Comparison of ENCODE assay signal across 29 cellular contexts in the genomic region with DNA sequence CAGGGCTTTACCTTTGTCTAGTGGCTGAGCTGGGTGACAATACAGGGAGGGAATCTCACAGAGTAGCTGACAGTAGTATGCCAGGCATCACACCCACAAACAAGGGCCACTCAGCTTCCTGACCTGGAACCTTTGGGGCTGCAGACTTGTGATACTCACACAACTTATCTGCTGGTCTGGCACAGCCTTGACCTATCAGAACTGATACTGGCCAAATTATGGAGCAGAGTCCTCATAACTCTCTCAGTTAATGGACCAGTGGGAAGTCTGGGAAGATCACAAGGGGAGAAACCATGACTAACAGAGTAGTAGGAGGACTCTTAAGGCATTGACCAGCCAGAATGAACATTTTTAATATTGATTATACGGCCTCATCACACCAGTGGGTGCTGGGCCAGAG.
"Had no signal": no experiment of that assay in that cellular context is flagged by ENCODE, and none has a peak within 500 bp of the region (broad histone marks: within the 10 kb centered on the region; RNA-seq: fewer than 3 reads in every experiment).

No MANE protein-coding gene starts in this region.

- H3K4me3 ChIP-seq: ovary, psoas muscle, right lobe of liver, sigmoid colon, stomach, thoracic aorta, thyroid gland, tibial nerve, upper lobe of left lung had no signal

- H3K9me3 ChIP-seq: neutrophil, ovary, right lobe of liver had no signal

- H3K4me1 Mint-ChIP-seq: nephron progenitor cell, neural crest cell had no signal

- H3K27ac ChIP-seq: neutrophil, ovary, parathyroid adenoma, psoas muscle, right lobe of liver, sigmoid colon, stomach, thoracic aorta, thyroid gland, tibial nerve, upper lobe of left lung had no signal

- H3K36me3 ChIP-seq: neutrophil, ovary, right lobe of liver, sigmoid colon, stomach, thoracic aorta, thyroid gland, tibial nerve, upper lobe of left lung had no signal

- H3K27ac Mint-ChIP-seq: naive thymus-derived CD8-positive, alpha-beta T cell; natural killer cell treated with Interleukin-12 subunit alpha and Interleukin-12 subunit beta and Interleukin-15 and Interleukin-18, amount 100 ng/mL, for 72 hours; nephron progenitor cell; progenitor cell of endocrine pancreas; stimulated activated effector memory CD8-positive, alpha-beta T cell treated with anti-CD3 and anti-CD28 coated beads, Interleukin-12 subunit alpha, Interleukin-12 subunit beta, amount 100 ng/mL, for 72 hours; stimulated activated naive B cell treated with anti-CD40 and anti-IgM and Interleukin-4, amounts not matched to agents 10 μg/mL and 1 μg/mL and 100 μg/mL, for 72 hours; stimulated activated naive CD8-positive, alpha-beta T cell treated with anti-CD3 and anti-CD28 coated beads, Interleukin-15, Interleukin-2, amounts not matched to agents 100 ng/mL and 50 ng/mL, for 24 hours had no signal

- DNase-seq: naive thymus-derived CD8-positive, alpha-beta T cell; nephron progenitor cell; nucleus accumbens; ovary; posterior cingulate gyrus; psoas muscle; right cardiac atrium; right lobe of liver; sigmoid colon; small intestine; stimulated activated CD4-positive, alpha-beta T cell treated with anti-CD3 and anti-CD28 coated beads, Interleukin-15, amount 100 ng/mL, for 24 hours; stimulated activated CD4-positive, alpha-beta T cell treated with anti-CD3 and anti-CD28 coated beads, Interleukin-2, amount 100 ng/mL, for 24 hours; stimulated activated CD4-positive, alpha-beta T cell treated with anti-CD3 and anti-CD28 coated beads, Interleukin-2, amount 100 ng/mL, for 48 hours; stimulated activated CD4-positive, alpha-beta T cell treated with anti-CD3 and anti-CD28 coated beads, Interleukin-4, amount 100 ng/mL, for 24 hours; stimulated activated naive B cell treated with anti-CD40 and anti-IgM and Interleukin-4, amounts not matched to agents 10 μg/mL and 1 μg/mL and 100 μg/mL, for 72 hours; stimulated activated naive CD4-positive, alpha-beta T cell treated with Interleukin-2 at 50 U/mL for 16 hours; stomach; thyroid gland; trophoblast cell; upper lobe of left lung had no signal

- H3K27me3 ChIP-seq: ovary, sigmoid colon, thyroid gland, tibial nerve, upper lobe of left lung had no signal

- H3K9me3 Mint-ChIP-seq: natural killer cell treated with Interleukin-12 subunit alpha and Interleukin-12 subunit beta and Interleukin-15 and Interleukin-18, amount 100 ng/mL, for 72 hours had no signal

- H3K4me3 Mint-ChIP-seq: naive thymus-derived CD8-positive, alpha-beta T cell; natural killer cell treated with Interleukin-12 subunit alpha and Interleukin-12 subunit beta and Interleukin-15 and Interleukin-18, amount 100 ng/mL, for 72 hours; nephron progenitor cell; neural crest cell; stimulated activated effector memory CD8-positive, alpha-beta T cell treated with anti-CD3 and anti-CD28 coated beads, Interleukin-12 subunit alpha, Interleukin-12 subunit beta, amount 100 ng/mL, for 72 hours; stimulated activated naive B cell treated with anti-CD40 and anti-IgM and Interleukin-4, amounts not matched to agents 10 μg/mL and 1 μg/mL and 100 μg/mL, for 72 hours; stimulated activated naive CD8-positive, alpha-beta T cell treated with anti-CD3 and anti-CD28 coated beads, Interleukin-15, Interleukin-2, amounts not matched to agents 100 ng/mL and 50 ng/mL, for 24 hours had no signal

- ATAC-seq: naive thymus-derived CD8-positive, alpha-beta T cell; natural killer cell treated with Interleukin-12 subunit alpha and Interleukin-12 subunit beta and Interleukin-15 and Interleukin-18, amount 100 ng/mL, for 72 hours; psoas muscle; right cardiac atrium; right lobe of liver; stimulated activated effector memory CD8-positive, alpha-beta T cell treated with anti-CD3 and anti-CD28 coated beads, Interleukin-12 subunit alpha, Interleukin-12 subunit beta, amount 100 ng/mL, for 72 hours; stimulated activated naive B cell treated with anti-CD40 and anti-IgM and Interleukin-4, amounts not matched to agents 10 μg/mL and 1 μg/mL and 100 μg/mL, for 72 hours had no signal

- H3K9ac ChIP-seq: parathyroid adenoma had no signal

- H3K4me1 ChIP-seq: parathyroid adenoma, psoas muscle, right lobe of liver, thyroid gland, tibial nerve, upper lobe of left lung had no signal

- H2AFZ ChIP-seq: parathyroid adenoma had no signal

- H3K36me3 Mint-ChIP-seq: stimulated activated effector memory CD8-positive, alpha-beta T cell treated with anti-CD3 and anti-CD28 coated beads, Interleukin-12 subunit alpha, Interleukin-12 subunit beta, amount 100 ng/mL, for 72 hours had no signal
